In genomic region chr2:174486614-174487535, GRCh38 we compare ENCODE assay signal across 8 cellular contexts. TPM values are rescaled to one million over a fixed set of nuclear protein-coding genes. Genes with fewer than 3 reads are reported as not detected.
DNase-seq lines count a peak whose midpoint lies in the region; ATAC-seq, FAIRE-seq and TF ChIP-seq lines count a peak whose summit lies in the region.

Gene GPR155 (minus strand): TSS chr2:174487029. CDS start chr2:174481956, 5,073 bp downstream.

- H3K27ac ChIP-seq in H1 (ENCODE audit: low read depth, low read length) (0 out of 2 replicates have a peak within 1 kb of the TSS, but pooled peaks have one; percentile 78), mesendoderm (ENCODE audit: low read depth, low read length) (no peak within 1 kb of the TSS)

- no peak within 1 kb of the TSS for H2BK20ac ChIP-seq in H1 (ENCODE audit: low read length)

- CTCF ChIA-PET in H1 (lab: Charles Lee; ENCODE audit: partially characterized antibody), result interaction anchor here (1.1 to 2.4 kb wide), 5 partner anchors 11 to 440 kb away, joined by 3 to 8 read pairs (median 7); no protein-coding TSS in a partner anchor

- H3K79me2 ChIP-seq in H1 (ENCODE audit: control insufficient read depth in 1 of 2, insufficient read depth in 2 of 2, low read length in 2 of 2), result no peaks in the 10 kb centered on the region
- H3K79me2 ChIP-seq in mesendoderm (ENCODE audit: control insufficient read depth, insufficient read depth, low read length), result no peaks in the 10 kb centered on the region

- DNase-seq in COR-L47 (lab: John Stamatoyannopoulos, UW) (peak; percentile 99), HT1080 (ENCODE audit: low read depth) (peak; percentile 82), NOMO-1 treated with DMSO at 0.1 percent for 48 hours (lab: John Stamatoyannopoulos, UW; ENCODE audit: unreplicated experiment) (peak; percentile 92), H1 (ENCODE audit: low read depth in 1 of 2, low spot score in 2 of 2) (peak; percentile 91 to 97), mesendoderm (peak; percentile 99)
- DNase-seq in activated CD8-positive, alpha-beta memory T cell treated with anti-CD3 and anti-CD28 coated beads for 48 hours (ENCODE audit: low read depth in 2 of 3, low spot score in 2 of 3), result peak; percentile 90 to 96 (median 94)
- DNase-seq in stimulated activated CD8-positive, alpha-beta memory T cell treated with anti-CD3 and anti-CD28 coated beads, Interleukin-12 subunit alpha, Interleukin-12 subunit beta, amount 100 ng/mL, for 4 hours (ENCODE audit: low read depth), result peak; percentile 97

- H4K8ac ChIP-seq in H1 (ENCODE audit: extremely low read depth, insufficient read depth, low read length) (peak within 1 kb of the TSS; percentile 99), mesendoderm (ENCODE audit: low read depth, low read length) (peak within 1 kb of the TSS; percentile 95)

- H4K20me1 ChIP-seq in H1 (replicated peaks in 1 of 2; ENCODE audit: control insufficient read depth in 1 of 2, insufficient read depth in 2 of 2, low read length in 2 of 2), result no peaks in the 10 kb centered on the region

- FAIRE-seq in H1 (lab: Jason Lieb, UNC), result no peak

- H3K36me3 ChIP-seq in H1 (ENCODE audit: control insufficient read depth in 2 of 4, insufficient read depth in 4 of 4, low read length in 3 of 4) (no peaks in the 10 kb centered on the region), mesendoderm (ENCODE audit: control insufficient read depth, insufficient read depth, low read length) (no peaks in the 10 kb centered on the region)

- H3K4me1 ChIP-seq in H1 (replicated peaks in 1 of 4; ENCODE audit: control insufficient read depth in 3 of 4, insufficient read depth in 4 of 4, low read length in 3 of 4) (no peaks in the 10 kb centered on the region; a peak in 5 of 7 replicates), mesendoderm (ENCODE audit: control insufficient read depth, low read depth, low read length) (no peaks in the 10 kb centered on the region)

- TF ChIP-seq CTCF in H1 (IDR thresholded peaks at IDR 0.05; ENCODE audit: control extremely low read depth in 1 of 3, insufficient read depth in 1 of 3, low read depth in 1 of 3, low read length in 3 of 3), result no peak

- no peak within 1 kb of the TSS for H2BK15ac ChIP-seq in H1 (ENCODE audit: low read length)
- no peak within 1 kb of the TSS for H2BK15ac ChIP-seq in mesendoderm (replicated peaks; ENCODE audit: low read depth)

- H2AK5ac ChIP-seq in H1 (ENCODE audit: low read depth, low read length) (no peak within 1 kb of the TSS), mesendoderm (ENCODE audit: low read length) (no peak within 1 kb of the TSS)

- WGBS in H1 (ENCODE audit: extremely low coverage in 1 of 2, insufficient coverage in 1 of 2, insufficient read length in 1 of 2, insufficient replicate concordance in 2 of 2, low coverage in 1 of 2, low lambda C conversion rate in 2 of 2, missing lambda C conversion rate in 1 of 2), 2 experiments, result 3% methylated on average over 31 of the region's 72 CpGs; no CpG with 5 or more reads in 1 of the 2 experiments
- WGBS in mesendoderm (ENCODE audit: extremely low coverage, insufficient coverage, low lambda C conversion rate), result no CpG with 5 or more reads among the region's 72 CpGs

- H3K56ac ChIP-seq in H1 (replicated peaks; ENCODE audit: insufficient read length, low read depth, low read length), result no peak within 1 kb of the TSS
- peak within 1 kb of the TSS; percentile 84 for H3K56ac ChIP-seq in mesendoderm (ENCODE audit: low read length)

- H2BK5ac ChIP-seq in H1 (ENCODE audit: low read depth, low read length) (peak within 1 kb of the TSS; percentile 87; the same call in 1 of the 2 replicates), mesendoderm (ENCODE audit: low read length) (no peak within 1 kb of the TSS)

- H3K4me3 ChIP-seq in H1 (ENCODE audit: extremely low read depth in 1 of 4, insufficient read depth in 2 of 4, low read depth in 3 of 4, low read length in 4 of 4), result peak within 1 kb of the TSS; percentile 56 to 89 (median 63)
- peak within 1 kb of the TSS; percentile 76 for H3K4me3 ChIP-seq in mesendoderm (ENCODE audit: low read length)

- ATAC-seq in GM21360 (IDR thresholded peaks at IDR 0.05; ENCODE audit: unreplicated experiment), result peak; percentile 87

- H3K14ac ChIP-seq in H1 (ENCODE audit: insufficient read length), result no peak within 1 kb of the TSS

- no peak for TF ChIP-seq RAD21 in H1 (IDR thresholded peaks at IDR 0.05 in 1 of 2, conservative IDR thresholded peaks at IDR 0.05 in 1 of 2; ENCODE audit: low read depth in 2 of 2, low read length in 2 of 2)

- TF ChIP-seq EP300 in H1 (IDR thresholded peaks at IDR 0.05; ENCODE audit: borderline replicate concordance in 1 of 2, low read depth in 2 of 2, low read length in 2 of 2), result no peak

- H3K4ac ChIP-seq in H1 (replicated peaks; ENCODE audit: insufficient read length, low read depth, low read length) (no peak within 1 kb of the TSS), mesendoderm (ENCODE audit: low read depth, low read length) (peak within 1 kb of the TSS; percentile 93)

- H3K4me2 ChIP-seq in H1 (ENCODE audit: insufficient read depth in 1 of 2, low read depth in 2 of 2, low read length in 2 of 2) (peak within 1 kb of the TSS; percentile 88 to 99), mesendoderm (ENCODE audit: low read length) (peak within 1 kb of the TSS; percentile 98)

- H3K18ac ChIP-seq in H1 (ENCODE audit: extremely low read depth, low read length) (peak within 1 kb of the TSS; percentile 86; the same call in 1 of the 2 replicates), mesendoderm (ENCODE audit: low read length) (peak within 1 kb of the TSS; percentile 96)

- H3K79me1 ChIP-seq in H1 (ENCODE audit: low read depth, low read length) (no peaks in the 10 kb centered on the region), mesendoderm (ENCODE audit: low read length) (no peaks in the 10 kb centered on the region)

- H4K5ac ChIP-seq in H1 (ENCODE audit: insufficient read length, low read depth, low read length), result peak within 1 kb of the TSS; percentile 85
- peak within 1 kb of the TSS; percentile 87 for H4K5ac ChIP-seq in mesendoderm (ENCODE audit: low read length)

- H4K91ac ChIP-seq in H1 (replicated peaks; ENCODE audit: insufficient read length, low read length), result no peak within 1 kb of the TSS

- H3K27me3 ChIP-seq in H1 (replicated peaks in 1 of 4; ENCODE audit: control insufficient read depth in 3 of 4, extremely low read depth in 1 of 4, insufficient read depth in 3 of 4, low read length in 3 of 4) (peaks cover 0 to 18% (median 9%) of the 10 kb centered on the region in 4 experiments; a peak in 6 of 7 replicates), mesendoderm (ENCODE audit: insufficient read depth, low read length, poor library complexity) (no peaks in the 10 kb centered on the region)

- H2BK12ac ChIP-seq in H1 (ENCODE audit: low read depth, low read length), result no peak within 1 kb of the TSS

- H2BK120ac ChIP-seq in H1 (replicated peaks; ENCODE audit: low read depth, low read length), result no peak within 1 kb of the TSS
- no peak within 1 kb of the TSS for H2BK120ac ChIP-seq in mesendoderm (ENCODE audit: low read depth, low read length)

- POLR2A ChIA-PET in H1 (lab: Charles Lee; ENCODE audit: partially characterized antibody), result interaction anchor here (2.0 kb wide), 1 partner anchor 11 kb away, joined by 6 read pairs; no protein-coding TSS in a partner anchor

- peaks cover 11% of the 10 kb centered on the region; the same call in 1 of the 2 replicates for H3K23me2 ChIP-seq in H1 (ENCODE audit: low read depth, low read length)

- H3K23ac ChIP-seq in H1 (ENCODE audit: insufficient read length) (no peak within 1 kb of the TSS), mesendoderm (ENCODE audit: low read length) (no peak within 1 kb of the TSS)

- H3K9me3 ChIP-seq in H1 (ENCODE audit: insufficient read depth in 2 of 2, low read depth in 1 of 2, low read length in 1 of 2), result no peaks in the 10 kb centered on the region

- H3K9ac ChIP-seq in H1 (replicated peaks in 1 of 4; ENCODE audit: extremely low read depth in 1 of 4, low read depth in 3 of 4, low read length in 3 of 4) (peak within 1 kb of the TSS in 2 of 4 experiments; percentile 62 to 82; a peak in 4 of 7 replicates), mesendoderm (ENCODE audit: low read length) (peak within 1 kb of the TSS; percentile 76)

- peak within 1 kb of the TSS; percentile 100 for H2AFZ ChIP-seq in H1 (ENCODE audit: low read length)

- TF ChIP-seq POLR2A in H1 (IDR thresholded peaks at IDR 0.05; ENCODE audit: control extremely low read depth in 1 of 2, low read depth in 2 of 2, low read length in 2 of 2), result peak in 1 of 2 experiments; percentile 81; a peak in 2 of 3 replicates

TF ChIP-seq in H1, 55 proteins besides CTCF, POLR2A, EP300 and RAD21 (continues in another document):
- TF ChIP-seq MAFK (IDR thresholded peaks at IDR 0.05; ENCODE audit: low read depth, low read length) (no peak), KDM1A (IDR thresholded peaks at IDR 0.05; ENCODE audit: borderline replicate concordance, low read length) (no peak), PHF8 (conservative IDR thresholded peaks at IDR 0.05; ENCODE audit: low read depth, low read length) (peak; percentile 70), EGR1 (IDR thresholded peaks at IDR 0.05; ENCODE audit: borderline replicate concordance, low read depth, low read length) (no peak)

RNA-seq across cellular contexts. Expression of gene GPR155, which starts in this region (rescaled TPM):
- total RNA-seq in HT1080 (2014; rRNA removed; shearing (Covaris generic)), result 0.90 and 3.5 TPM in 2 replicates
- 1.4 and 1.8 TPM in 2 replicates for polyA plus RNA-seq in HT1080 (2015; cell fraction: cytosol; rRNA removed)
- 3.3 and 4.3 TPM in 2 replicates for polyA plus RNA-seq in HT1080 (2015; cell fraction: nucleus; rRNA removed)
- total RNA-seq in H1 (2021; fragmentation: NEBNext Ultra II Directional; extraction: Animal tissue kit (Norgen Biotek cat#: 25700)), result 1.1 and 2.1 TPM in 2 replicates
- polyA plus RNA-seq in H1 (2011; rRNA removed), result 0.19 and 0.26 TPM in 2 replicates
- polyA plus RNA-seq in H1 (2011; cell fraction: cytosol; rRNA removed), result 0.43 TPM
- polyA plus RNA-seq in H1 (2011; cell fraction: nucleus; rRNA removed), result 1.1 TPM
- polyA plus RNA-seq in H1 (2012, experiment 1 of 2), result 0.37 to 0.74 TPM (median 0.60 TPM) in 4 replicates
- polyA plus RNA-seq in H1 (2012, experiment 2 of 2), result 0.07 TPM
- polyA plus RNA-seq in H1 (2013, experiment 1 of 2), result 0.83 TPM
- polyA plus RNA-seq in H1 (2013, experiment 2 of 2), result 0.99 TPM
- 3.7 and 5.3 TPM in 2 replicates for polyA minus RNA-seq in H1 (2011; rRNA and poly(A)+ RNA removed)
- 0.66 TPM for polyA minus RNA-seq in H1 (2011; cell fraction: cytosol; rRNA and poly(A)+ RNA removed)
- polyA minus RNA-seq in H1 (2011; cell fraction: nucleus; rRNA and poly(A)+ RNA removed), result 3.2 TPM
- polyA plus RNA-seq in mesendoderm (2013, experiment 1 of 2), result 0.27 TPM
- 0.31 TPM for polyA plus RNA-seq in mesendoderm (2013, experiment 2 of 2)
